In the genomic region with DNA sequence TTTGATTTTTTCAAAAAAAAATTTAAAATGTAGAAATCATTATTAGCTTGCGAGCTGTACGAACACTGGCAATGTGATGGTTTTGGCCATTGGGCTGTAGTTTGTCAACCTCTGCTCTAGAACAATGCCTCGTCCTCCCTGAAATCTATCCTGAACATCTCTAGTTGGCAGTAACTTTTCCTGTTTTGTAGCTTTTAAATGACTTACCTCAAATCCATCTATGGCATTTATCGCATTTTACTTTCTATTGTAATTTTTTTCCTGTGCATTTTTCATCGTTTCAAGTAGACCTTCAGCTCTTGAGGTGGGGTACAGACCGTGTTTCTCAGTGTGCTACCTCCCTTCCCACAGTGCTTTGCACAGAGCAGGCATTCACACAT, we compare ENCODE assay signal across 17 cellular contexts. TPM values are rescaled to one million over a fixed set of nuclear protein-coding genes. Genes with fewer than 3 reads are reported as not detected.
A peak's percentile ranks its signal among the peaks of the same experiment; 100 is the strongest.
DNase-seq lines count a peak whose midpoint lies in the region; ATAC-seq, FAIRE-seq and TF ChIP-seq lines count a peak whose summit lies in the region.
"Had no signal": no experiment of that assay in that cellular context is flagged by ENCODE, and none has a peak within 500 bp of the region (broad histone marks: within the 10 kb centered on the region; RNA-seq: fewer than 3 reads in every experiment).

No MANE protein-coding gene starts in this region.

- TF ChIP-seq POLR2A in GM12878 (IDR thresholded peaks at IDR 0.05; ENCODE audit: low read depth, low read length): no peak

- H3K4me1 Mint-ChIP-seq in activated T-cell treated with anti-CD3 and anti-CD28 coated beads, Interleukin-2, amount 50 U/mL, for 4 hours (ENCODE audit: low read depth): peaks cover 38% of the 10 kb centered on the region
- H3K4me1 Mint-ChIP-seq in osteocyte (ENCODE audit: unreplicated experiment): peaks cover 31% of the 10 kb centered on the region

- intact Hi-C loops in OCI-LY7 (cut with micrococcal nuclease; ENCODE audit: unreplicated experiment) (loop anchor here (5.0 kb wide), 1 partner anchor 111 kb away; no protein-coding TSS in a partner anchor), GM12878 (cut with micrococcal nuclease; ENCODE audit: unreplicated experiment) (no loop called here)

- BruUV-seq in OCI-LY7 (replicated peaks; lab: Mats Ljungman, UMichigan) (no TSS peak), GM12878 (replicated peaks; lab: Mats Ljungman, UMichigan) (no TSS peak)

- POLR2A ChIA-PET in OCI-LY7 (lab: Charles Lee) (interaction anchor here (0.6 to 0.7 kb wide), 2 partner anchors 73 to 77 kb away, joined by 3 read pairs; no protein-coding TSS in a partner anchor), GM12878 (lab: Charles Lee) (interaction anchor here (0.6 to 2.0 kb wide), 5 partner anchors 12 to 311 kb away, joined by 3 to 11 read pairs (median 7); no protein-coding TSS in a partner anchor)

- no peak overlapping the region for H3K4me3 ChIP-seq in OCI-LY7 (ENCODE audit: low read depth, low read length, poor library complexity, severe bottlenecking)
- no peak overlapping the region for H3K4me3 ChIP-seq in GM12878
- H3K4me3 ChIP-seq: body of pancreas had no signal

- H3K27me3 ChIP-seq in GM12878 (replicated peaks in 1 of 2; ENCODE audit: control insufficient read depth in 2 of 2, insufficient read depth in 2 of 2, low read length in 1 of 2): no peaks in the 10 kb centered on the region
- H3K27me3 ChIP-seq: body of pancreas, stomach had no signal

- peaks cover 35% of the 10 kb centered on the region for H3K4me1 ChIP-seq in OCI-LY7 (ENCODE audit: insufficient read depth, low read length, poor library complexity, severe bottlenecking)
- H3K4me1 ChIP-seq in GM12878 (ENCODE audit: control insufficient read depth, insufficient read depth, low read length): peaks cover 18% of the 10 kb centered on the region

- no peak overlapping the region for H3K27ac Mint-ChIP-seq in osteocyte (ENCODE audit: unreplicated experiment)

- CTCF ChIA-PET in OCI-LY7 (lab: Charles Lee; ENCODE audit: unreplicated experiment): interaction anchor here (0.5 kb wide), 1 partner anchor 16 kb away, joined by 3 read pairs; no protein-coding TSS in a partner anchor
- CTCF ChIA-PET in GM12878 (lab: Yijun Ruan, JAX): interaction anchor here (0.6 to 3.0 kb wide), 9 partner anchors 9 to 749 kb away, joined by 3 to 14 read pairs (median 5); no protein-coding TSS in a partner anchor

- H3K9me3 ChIP-seq in OCI-LY7 (ENCODE audit: low read length): no peaks in the 10 kb centered on the region
- H3K9me3 ChIP-seq in GM12878 (replicated peaks; ENCODE audit: control insufficient read depth, insufficient read depth, low read length): no peaks in the 10 kb centered on the region
- H3K9me3 ChIP-seq: body of pancreas, SK-N-SH, stomach had no signal

- peaks cover 2% of the 10 kb centered on the region for H3K27me3 Mint-ChIP-seq in activated T-cell treated with anti-CD3 and anti-CD28 coated beads, Interleukin-2, amount 50 U/mL, for 4 hours (ENCODE audit: low read depth)
- H3K27me3 Mint-ChIP-seq in osteocyte (ENCODE audit: unreplicated experiment): no peaks in the 10 kb centered on the region

- peaks cover 8% of the 10 kb centered on the region for H3K36me3 Mint-ChIP-seq in activated T-cell treated with anti-CD3 and anti-CD28 coated beads, Interleukin-2, amount 50 U/mL, for 4 hours (ENCODE audit: insufficient read depth)
- peaks cover 25% of the 10 kb centered on the region for H3K36me3 Mint-ChIP-seq in osteocyte (ENCODE audit: unreplicated experiment)

- RAD21 ChIA-PET in GM12878 (lab: Charles Lee; ENCODE audit: unreplicated experiment): interaction anchor here (0.7 kb wide), 1 partner anchor 15 kb away, joined by 4 read pairs; no protein-coding TSS in a partner anchor

- no peak overlapping the region for H3K9ac ChIP-seq in GM12878 (ENCODE audit: control insufficient read depth, insufficient read depth, low read length)

- WGBS in GM12878 (ENCODE audit: insufficient coverage, insufficient replicate concordance, low lambda C conversion rate, missing lambda C conversion rate): 92% methylated on average over 6 of the region's 6 CpGs

- FAIRE-seq in GM12878 (lab: Jason Lieb, UNC): no peak

- H4K20me1 ChIP-seq in OCI-LY7 (ENCODE audit: insufficient read depth, low read length) (peaks cover 17% of the 10 kb centered on the region; the same call in 1 of the 2 replicates), GM12878 (ENCODE audit: control insufficient read depth, insufficient read depth) (no peaks in the 10 kb centered on the region; the same call in 1 of the 2 replicates)

- in situ Hi-C loops in GM12878 (cut with MboI): no loop called here

- no peak for DNase-seq in activated T-cell treated with anti-CD3 and anti-CD28 coated beads, Interleukin-2, amount 50 U/mL, for 4 hours
- no peak for DNase-seq in activated T-cell treated with anti-CD3 and anti-CD28 coated beads, Interleukin-2, amount 50 U/mL, for 48 hours
- no peak for DNase-seq in OCI-LY7 (ENCODE audit: low spot score)
- DNase-seq in GM12878 (ENCODE audit: low read depth, low spot score): no peak
- no peak for DNase-seq in osteocyte (ENCODE audit: extremely low spot score, unreplicated experiment)
- no peak for DNase-seq in NCI-H1436 treated with DMSO at 0.1 percent for 48 hours (lab: John Stamatoyannopoulos, UW)
- DNase-seq: body of pancreas, DMS153, GOT3, NCI-H1092, NCI-H226, SK-N-SH, stomach had no signal

- ATAC-seq in activated T-cell treated with anti-CD3 and anti-CD28 coated beads, Interleukin-2, amount 50 U/mL, for 4 hours: no peak
- ATAC-seq in GM12878 (no peak), HG03095 (IDR thresholded peaks at IDR 0.05; ENCODE audit: unreplicated experiment) (no peak), GM18867 (IDR thresholded peaks at IDR 0.05; ENCODE audit: unreplicated experiment) (no peak)
- ATAC-seq: body of pancreas had no signal

- H3K9me3 Mint-ChIP-seq in activated T-cell treated with anti-CD3 and anti-CD28 coated beads, Interleukin-2, amount 50 U/mL, for 4 hours: no peaks in the 10 kb centered on the region
- H3K9me3 Mint-ChIP-seq in osteocyte (ENCODE audit: unreplicated experiment): no peaks in the 10 kb centered on the region

- SMC1A ChIA-PET in GM12878 (lab: Charles Lee; ENCODE audit: uncharacterized antibody, unreplicated experiment): interaction anchor here (0.8 to 3.6 kb wide), 6 partner anchors 9 to 121 kb away, joined by 3 to 16 read pairs (median 4); a partner anchor contains a TSS

- H3K4me2 ChIP-seq in OCI-LY7 (ENCODE audit: low read length): peak overlapping the region; percentile 96; the same call in 1 of the 2 replicates
- peak overlapping the region; percentile 98; the same call in 1 of the 2 replicates for H3K4me2 ChIP-seq in GM12878 (ENCODE audit: control insufficient read depth, insufficient read depth)

- TF ChIP-seq CTCF in OCI-LY7 (conservative IDR thresholded peaks at IDR 0.05; ENCODE audit: low read length) (no peak), GM12878 (IDR thresholded peaks at IDR 0.05 in 2 of 3, conservative IDR thresholded peaks at IDR 0.05 in 1 of 3; ENCODE audit: control insufficient read depth in 2 of 3, extremely low read depth in 1 of 3, insufficient read depth in 1 of 3, low read depth in 3 of 3, low read length in 3 of 3) (no peak), osteocyte (IDR thresholded peaks at IDR 0.05) (no peak)

- no peak for TF ChIP-seq RAD21 in GM12878 (IDR thresholded peaks at IDR 0.05; ENCODE audit: insufficient read depth, low read depth, low read length)

- peak overlapping the region; percentile 27 for H3K4me3 Mint-ChIP-seq in activated T-cell treated with anti-CD3 and anti-CD28 coated beads, Interleukin-2, amount 50 U/mL, for 4 hours
- peak overlapping the region; percentile 42 for H3K4me3 Mint-ChIP-seq in osteocyte (ENCODE audit: unreplicated experiment)

- H3K9me2 ChIP-seq in OCI-LY7 (ENCODE audit: insufficient read depth, low read length): no peaks in the 10 kb centered on the region
- H3K9me2 ChIP-seq: SK-N-SH had no signal

- H2AFZ ChIP-seq in OCI-LY7 (ENCODE audit: low read length) (no peak overlapping the region), GM12878 (ENCODE audit: control insufficient read depth, low read depth, low read length) (no peak overlapping the region)

- H3K36me3 ChIP-seq in OCI-LY7 (ENCODE audit: insufficient read depth, low read length) (no peaks in the 10 kb centered on the region), GM12878 (ENCODE audit: control insufficient read depth in 2 of 2, insufficient read depth in 2 of 2, low read length in 1 of 2) (no peaks in the 10 kb centered on the region)

- no peak for TF ChIP-seq EP300 in GM12878 (IDR thresholded peaks at IDR 0.05; ENCODE audit: borderline replicate concordance in 1 of 2, control insufficient read depth in 1 of 2, low read depth in 2 of 2, low read length in 2 of 2)

- peaks cover 14% of the 10 kb centered on the region; the same call in 1 of the 2 replicates for H3K79me2 ChIP-seq in OCI-LY7 (ENCODE audit: insufficient read depth, low read depth, low read length)
- H3K79me2 ChIP-seq in GM12878 (ENCODE audit: control insufficient read depth, insufficient read depth, low read length): peaks cover 39% of the 10 kb centered on the region

- H3K27ac ChIP-seq in OCI-LY7 (ENCODE audit: low read depth, low read length, poor library complexity, severe bottlenecking) (no peak overlapping the region), GM12878 (ENCODE audit: control insufficient read depth, insufficient read depth) (no peak overlapping the region)

TF ChIP-seq in GM12878, 131 proteins besides CTCF, POLR2A, EP300 and RAD21 (continues in another document):
- TF ChIP-seq KDM1A (IDR thresholded peaks at IDR 0.05; ENCODE audit: borderline replicate concordance): no peak

RNA-seq across cellular contexts. Expression of a gene that starts 30.4 kb away (rescaled TPM):
- under 1 TPM in 1 of 3 donors, not detected in 2; 0.30 TPM for total RNA-seq in activated T-cell treated with anti-CD3 and anti-CD28 coated beads, Interleukin-2, amount 50 U/mL, for 4 hours
- total RNA-seq in OCI-LY7 (2014; rRNA removed; shearing (Covaris generic)): not detected in 2 replicates
- total RNA-seq in OCI-LY7 (2022): not detected in 2 replicates
- total RNA-seq in GM12878 (2013; cell fraction: nucleolus; rRNA removed): not detected in 2 replicates
- not detected in 2 replicates for total RNA-seq in GM12878 (2014; rRNA removed)
- not detected in 2 replicates for total RNA-seq in GM12878 (2014; rRNA removed; fragmentation: Illumina TruSeq; extraction: Trizol)
- not detected in 2 replicates for total RNA-seq in GM12878 (2021)
- polyA plus RNA-seq in GM12878 (2011; ENCODE audit: low read depth): not detected
- not detected in 2 replicates for polyA plus RNA-seq in GM12878 (2011; rRNA removed)
- polyA plus RNA-seq in GM12878 (2011; cell fraction: cytosol; rRNA removed): not detected in 2 replicates
- not detected in 2 replicates for polyA plus RNA-seq in GM12878 (2011; cell fraction: nucleus; rRNA removed)
- not detected in 2 replicates for polyA plus RNA-seq in GM12878 (2012)
- polyA plus RNA-seq in GM12878 (2014; fragmentation: Illumina TruSeq; extraction: Trizol): not detected in 2 replicates
- not detected for polyA plus RNA-seq in GM12878 (2014; fragmentation: Nextera tagmentation; extraction: Ambion mirVana)
- polyA plus RNA-seq in GM12878 (2014; rRNA removed): not detected in 2 replicates
- polyA plus RNA-seq in GM12878 (2016; fragmentation: Nextera tagmentation; extraction: Ambion mirVana): not detected
- not detected in 2 replicates for polyA minus RNA-seq in GM12878 (2011; rRNA and poly(A)+ RNA removed)
- not detected in 2 replicates for polyA minus RNA-seq in GM12878 (2011; cell fraction: cytosol; rRNA and poly(A)+ RNA removed)
- polyA minus RNA-seq in GM12878 (2011; cell fraction: nucleus; rRNA and poly(A)+ RNA removed): not detected in 2 replicates
- total RNA-seq in osteocyte: 0.35 TPM in 1 of 2 replicates, not detected in the other
- total RNA-seq: body of pancreas, liver, stomach had no signal
- polyA plus RNA-seq: AG04450, liver, stomach had no signal
